ENCODE assay signal across 17 cellular contexts in the genomic region with DNA sequence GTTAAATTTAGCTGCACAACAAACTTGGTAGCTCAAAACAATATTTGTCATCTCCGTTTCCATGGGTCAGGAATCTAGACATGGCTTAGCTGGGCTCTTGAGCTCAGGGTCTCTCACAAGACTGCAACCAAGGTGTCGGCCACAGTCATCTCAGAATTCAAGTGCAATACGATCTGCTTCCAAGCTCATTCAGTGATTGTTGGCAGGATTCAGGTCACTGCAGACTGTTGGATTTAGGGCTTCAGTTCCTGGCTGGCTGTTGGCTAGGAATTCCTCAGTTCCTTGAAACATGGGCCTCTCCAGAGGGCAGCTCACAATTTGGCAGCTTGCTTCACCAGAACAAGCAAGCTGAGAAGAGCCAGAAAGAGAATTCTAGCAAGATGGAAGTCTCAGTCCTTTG. TPM values are rescaled to one million over a fixed set of nuclear protein-coding genes. Genes with fewer than 3 reads are reported as not detected.
"Had no signal": no experiment of that assay in that cellular context is flagged by ENCODE, and none has a peak within 500 bp of the region (broad histone marks: within the 10 kb centered on the region; RNA-seq: fewer than 3 reads in every experiment).

No MANE protein-coding gene starts in this region.

- H3K27me3 ChIP-seq: foreskin keratinocyte, neural progenitor cell, pancreas, right atrium auricular region, suprapubic skin, transverse colon had no signal

- H3K36me3 ChIP-seq: neural progenitor cell, pancreas, right atrium auricular region, suprapubic skin, transverse colon had no signal

- ATAC-seq: foreskin keratinocyte; left colon; left ventricle myocardium superior; natural killer cell treated with Interleukin-12 subunit alpha and Interleukin-12 subunit beta and Interleukin-15 and Interleukin-18, amount 100 ng/mL, for 72 hours; pancreas had no signal

- H3K27ac ChIP-seq: coronary artery, foreskin keratinocyte, neural progenitor cell, pancreas, right atrium auricular region, suprapubic skin, transverse colon had no signal

- DNase-seq: central memory CD4-positive, alpha-beta T cell; effector CD4-positive, alpha-beta T cell; endodermal cell; erythroblast; foreskin keratinocyte; left colon; left ventricle myocardium superior; occipital lobe; pancreas; small intestine; stimulated activated CD4-positive, alpha-beta T cell treated with anti-CD3 and anti-CD28 coated beads, Interleukin-12 subunit alpha, Interleukin-12 subunit beta, amount 100 ng/mL, for 4 hours; transverse colon had no signal

- H3K4me1 ChIP-seq: foreskin keratinocyte, neural progenitor cell, pancreas, right atrium auricular region, suprapubic skin, transverse colon had no signal

- H3K4me3 ChIP-seq: coronary artery, neural progenitor cell, pancreas, right atrium auricular region, suprapubic skin, transverse colon had no signal

- H3K9me3 ChIP-seq: pancreas had no signal

RNA-seq across cellular contexts. Expression of gene CHST3, which starts 17.5 kb away (rescaled TPM):
- total RNA-seq: natural killer cell treated with Interleukin-12 subunit alpha and Interleukin-12 subunit beta and Interleukin-15 and Interleukin-18, amount 100 ng/mL, for 72 hours had no signal
